In the genomic region with DNA sequence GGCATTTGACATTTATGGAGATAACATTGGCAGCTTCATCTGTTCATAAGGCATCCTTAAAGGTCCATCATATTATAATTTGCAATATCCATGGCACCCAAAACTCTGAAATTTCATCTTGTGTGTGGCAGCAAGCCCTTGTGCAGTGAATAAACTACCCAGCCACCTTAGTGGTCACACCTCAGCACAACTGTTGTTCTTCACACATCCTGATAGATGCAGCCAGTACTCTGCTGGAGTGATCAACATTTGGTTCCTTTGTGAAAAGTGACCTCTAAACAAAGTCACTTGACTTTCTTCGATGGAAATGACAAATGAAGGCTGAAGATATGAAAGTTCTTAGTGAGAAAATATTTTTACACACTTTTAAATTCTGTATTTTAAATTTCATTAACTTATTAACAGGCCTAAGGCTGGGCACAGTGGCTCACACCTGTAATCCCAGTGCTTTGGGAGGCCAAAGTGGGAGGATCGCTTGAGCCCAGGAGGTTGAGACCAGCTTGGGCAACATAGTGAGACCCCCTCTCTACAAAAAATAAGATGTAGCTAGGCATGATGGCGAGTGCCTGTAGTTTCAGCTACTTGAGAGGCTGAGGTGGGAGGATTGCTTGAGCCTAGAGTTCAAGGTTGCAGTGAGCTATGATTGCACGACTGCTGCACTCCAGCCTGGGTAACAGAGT, we compare ENCODE assay signal across 25 cellular contexts.
DNase-seq lines count a peak whose midpoint lies in the region; ATAC-seq, FAIRE-seq and TF ChIP-seq lines count a peak whose summit lies in the region.
"Had no signal": no experiment of that assay in that cellular context is flagged by ENCODE, and none has a peak within 500 bp of the region (broad histone marks: within the 10 kb centered on the region; RNA-seq: fewer than 3 reads in every experiment).

No MANE protein-coding gene starts in this region.

- H3K14ac ChIP-seq in neuronal stem cell (ENCODE audit: low read length), result no peak overlapping the region

- no peak overlapping the region for H3K18ac ChIP-seq in neuronal stem cell (ENCODE audit: low read length)

- CTCF ChIA-PET in HepG2 (lab: Yijun Ruan, JAX; ENCODE audit: low intra/inter-chr PET ratio, low total read pairs) (no interaction called here), GM12878 (lab: Yijun Ruan, JAX) (interaction anchor here (0.6 to 1.5 kb wide), 3 partner anchors 103 to 414 kb away, joined by 3 to 8 read pairs (median 3); no protein-coding TSS in a partner anchor)

- in situ Hi-C loops in HepG2 (cut with HindIII; ENCODE audit: extremely low pct_ligation_motif_present, low pct_unique_long_range_greater_than_20kb), result loop anchor here (25.0 kb wide), 1 partner anchor 554 kb away; no protein-coding TSS in a partner anchor
- in situ Hi-C loops in GM12878 (cut with MboI), result no loop called here

- no peaks in the 10 kb centered on the region for H4K20me1 ChIP-seq in HepG2 (ENCODE audit: insufficient read depth, low read length)
- H4K20me1 ChIP-seq in Loucy (ENCODE audit: insufficient read depth, low read length, poor library complexity, severe bottlenecking), result no peaks in the 10 kb centered on the region
- H4K20me1 ChIP-seq in GM12878 (ENCODE audit: control insufficient read depth, insufficient read depth), result no peaks in the 10 kb centered on the region
- H4K20me1 ChIP-seq: BLaER1 treated with 17β-estradiol and CSF1 and Interleukin-3, amounts not matched to agents 10 nM and 100 nM had no signal

- H3K4ac ChIP-seq in neuronal stem cell (ENCODE audit: low read length), result no peak overlapping the region

- H3K9ac ChIP-seq in HepG2 (ENCODE audit: insufficient read depth, low read depth, low read length) (no peak overlapping the region), Loucy (ENCODE audit: low read depth, low read length, poor library complexity, severe bottlenecking) (no peak overlapping the region), GM12878 (ENCODE audit: control insufficient read depth, insufficient read depth, low read length) (no peak overlapping the region), neuronal stem cell (ENCODE audit: low read depth, low read length, poor library complexity) (no peak overlapping the region)
- H3K9ac ChIP-seq: BLaER1 treated with 17β-estradiol and CSF1 and Interleukin-3, amounts not matched to agents 10 nM and 100 nM had no signal

- H4K8ac ChIP-seq in neuronal stem cell (ENCODE audit: low read depth, low read length), result no peak overlapping the region

- ATAC-seq in HepG2 (no peak), right lobe of liver (no peak), GM12878 (0 out of 3 replicates have a peak, but pooled peaks have one; percentile 32)
- ATAC-seq: A549 had no signal

- no peaks in the 10 kb centered on the region for H3K27me3 ChIP-seq in HepG2 (ENCODE audit: control insufficient read depth in 1 of 2, insufficient read depth in 2 of 2, low read length in 2 of 2)
- H3K27me3 ChIP-seq in right lobe of liver, result no peaks in the 10 kb centered on the region
- no peaks in the 10 kb centered on the region for H3K27me3 ChIP-seq in Loucy (ENCODE audit: insufficient read depth, low read length, poor library complexity, severe bottlenecking)
- no peaks in the 10 kb centered on the region for H3K27me3 ChIP-seq in GM12878 (replicated peaks in 1 of 2; ENCODE audit: control insufficient read depth in 2 of 2, insufficient read depth in 2 of 2, low read length in 1 of 2)
- no peaks in the 10 kb centered on the region for H3K27me3 ChIP-seq in neuronal stem cell (ENCODE audit: control insufficient read depth in 3 of 3, insufficient read depth in 3 of 3, low read depth in 1 of 3, low read length in 3 of 3)
- H3K27me3 ChIP-seq: BE2C; BLaER1 treated with 17β-estradiol and CSF1 and Interleukin-3, amounts not matched to agents 10 nM and 100 nM had no signal

- no peaks in the 10 kb centered on the region for H3K27me3 Mint-ChIP-seq in nephron (ENCODE audit: low read depth)
- H3K27me3 Mint-ChIP-seq: CD4-positive, alpha-beta T cell had no signal

- no peak for TF ChIP-seq RAD21 in HepG2 (CRISPR knock-in tag; IDR thresholded peaks at IDR 0.05)
- TF ChIP-seq RAD21 in GM12878 (IDR thresholded peaks at IDR 0.05; ENCODE audit: insufficient read depth, low read depth, low read length), result no peak

- H3K9me3 ChIP-seq in HepG2 (ENCODE audit: low read length) (no peaks in the 10 kb centered on the region), right lobe of liver (no peaks in the 10 kb centered on the region), Loucy (ENCODE audit: insufficient read depth, low read depth, low read length) (no peaks in the 10 kb centered on the region), GM12878 (replicated peaks; ENCODE audit: control insufficient read depth, insufficient read depth, low read length) (no peaks in the 10 kb centered on the region), neuronal stem cell (replicated peaks in 1 of 2; ENCODE audit: control insufficient read depth in 2 of 2, insufficient read depth in 1 of 2, low read depth in 1 of 2, low read length in 2 of 2) (no peaks in the 10 kb centered on the region)
- H3K9me3 ChIP-seq: A549; BE2C; BLaER1 treated with 17β-estradiol and CSF1 and Interleukin-3, amounts not matched to agents 10 nM and 100 nM had no signal

- H3K4me2 ChIP-seq in HepG2 (ENCODE audit: low read depth, low read length) (no peak overlapping the region), Loucy (ENCODE audit: low read depth, low read length, poor library complexity, severe bottlenecking) (peak overlapping the region; percentile 51), GM12878 (ENCODE audit: control insufficient read depth, insufficient read depth) (no peak overlapping the region), neuronal stem cell (ENCODE audit: insufficient read depth, low read length, poor library complexity, severe bottlenecking) (no peak overlapping the region)
- H3K4me2 ChIP-seq: A549; BLaER1 treated with 17β-estradiol and CSF1 and Interleukin-3, amounts not matched to agents 10 nM and 100 nM had no signal

- RAD21 ChIA-PET in GM12878 (lab: Charles Lee; ENCODE audit: unreplicated experiment), result no interaction called here

- H3K79me2 ChIP-seq in HepG2 (ENCODE audit: insufficient read depth, low read length) (peaks cover 3% of the 10 kb centered on the region), Loucy (ENCODE audit: insufficient read depth, low read length) (no peaks in the 10 kb centered on the region), GM12878 (ENCODE audit: control insufficient read depth, insufficient read depth, low read length) (no peaks in the 10 kb centered on the region)

- H2BK12ac ChIP-seq in neuronal stem cell (ENCODE audit: low read length), result no peak overlapping the region

- no peak overlapping the region for H2BK5ac ChIP-seq in neuronal stem cell (ENCODE audit: low read length)

- SMC1A ChIA-PET in GM12878 (lab: Charles Lee; ENCODE audit: uncharacterized antibody, unreplicated experiment), result interaction anchor here (1.5 kb wide), 1 partner anchor 159 kb away, joined by 3 read pairs; no protein-coding TSS in a partner anchor

- TF ChIP-seq POLR2A in HepG2 (IDR thresholded peaks at IDR 0.05; ENCODE audit: insufficient read depth in 1 of 2, low read depth in 2 of 2, low read length in 2 of 2) (no peak), right lobe of liver (IDR thresholded peaks at IDR 0.05) (no peak), GM12878 (IDR thresholded peaks at IDR 0.05; ENCODE audit: low read depth, low read length) (no peak)

- H4K91ac ChIP-seq in neuronal stem cell (ENCODE audit: low read depth, low read length, poor library complexity), result no peak overlapping the region

- TF ChIP-seq EP300 in HepG2 (IDR thresholded peaks at IDR 0.05; ENCODE audit: low read depth in 2 of 2, low read length in 2 of 2), result no peak
- TF ChIP-seq EP300 in HepG2 (CRISPR knock-in tag; IDR thresholded peaks at IDR 0.05; ENCODE audit: borderline replicate concordance), result no peak
- no peak for TF ChIP-seq EP300 in GM12878 (IDR thresholded peaks at IDR 0.05; ENCODE audit: borderline replicate concordance in 1 of 2, control insufficient read depth in 1 of 2, low read depth in 2 of 2, low read length in 2 of 2)

- no peaks in the 10 kb centered on the region for H3F3A ChIP-seq in Loucy (ENCODE audit: low read depth)

- no peak overlapping the region for H3K23ac ChIP-seq in neuronal stem cell (ENCODE audit: low read depth, low read length, poor library complexity)

- H3K9me2 ChIP-seq in Loucy (replicated peaks; ENCODE audit: low read depth, low read length), result no peaks in the 10 kb centered on the region

- H2BK120ac ChIP-seq in neuronal stem cell (ENCODE audit: low read depth, low read length), result no peak overlapping the region

- H3K36me3 ChIP-seq in HepG2 (replicated peaks in 1 of 2; ENCODE audit: control insufficient read depth in 1 of 2, insufficient read depth in 2 of 2, low read length in 2 of 2) (no peaks in the 10 kb centered on the region), right lobe of liver (no peaks in the 10 kb centered on the region), Loucy (ENCODE audit: insufficient read depth, low read length) (no peaks in the 10 kb centered on the region), GM12878 (ENCODE audit: control insufficient read depth in 2 of 2, insufficient read depth in 2 of 2, low read length in 1 of 2) (no peaks in the 10 kb centered on the region), neuronal stem cell (replicated peaks in 1 of 2; ENCODE audit: control insufficient read depth in 2 of 2, insufficient read depth in 2 of 2, low read length in 2 of 2) (no peaks in the 10 kb centered on the region)
- H3K36me3 ChIP-seq: BE2C; BLaER1 treated with 17β-estradiol and CSF1 and Interleukin-3, amounts not matched to agents 10 nM and 100 nM had no signal

- BruUV-seq in HepG2 (replicated peaks; lab: Mats Ljungman, UMichigan) (no TSS peak), GM12878 (replicated peaks; lab: Mats Ljungman, UMichigan) (no TSS peak)

- intact Hi-C loops in HepG2 (cut with micrococcal nuclease; ENCODE audit: unreplicated experiment) (loop anchor here (5.0 kb wide), 2 partner anchors 141 to 211 kb away; no protein-coding TSS in a partner anchor), right lobe of liver (cut with DNase I) (no loop called here), GM12878 (cut with micrococcal nuclease; ENCODE audit: unreplicated experiment) (no loop called here)

- no peak overlapping the region for H3K4me3 ChIP-seq in HepG2 (replicated peaks in 1 of 3; ENCODE audit: insufficient read depth in 1 of 3, low read depth in 2 of 3, low read length in 3 of 3)
- no peak overlapping the region for H3K4me3 ChIP-seq in right lobe of liver
- no peak overlapping the region for H3K4me3 ChIP-seq in Loucy (ENCODE audit: low read length, poor library complexity, severe bottlenecking)
- H3K4me3 ChIP-seq in GM12878, result no peak overlapping the region
- H3K4me3 ChIP-seq in neuronal stem cell (ENCODE audit: low read length in 2 of 2), result no peak overlapping the region
- H3K4me3 ChIP-seq: A549; BLaER1 treated with 17β-estradiol and CSF1 and Interleukin-3, amounts not matched to agents 10 nM and 100 nM had no signal

- FAIRE-seq in HepG2 (lab: Jason Lieb, UNC) (no peak), GM12878 (lab: Jason Lieb, UNC) (no peak)
- FAIRE-seq: A549, D721Med, GM12892, H1 had no signal

- no peak overlapping the region for H3K4me3 Mint-ChIP-seq in nephron
- H3K4me3 Mint-ChIP-seq: CD14-positive monocyte; CD4-positive, alpha-beta T cell; CD8-positive, alpha-beta memory T cell had no signal

- no peak for TF ChIP-seq CTCF in HepG2 (CRISPR knock-in tag; IDR thresholded peaks at IDR 0.05)
- no peak for TF ChIP-seq CTCF in right lobe of liver (IDR thresholded peaks at IDR 0.05)
- TF ChIP-seq CTCF in Loucy (conservative IDR thresholded peaks at IDR 0.05; ENCODE audit: low read length), result no peak
- no peak for TF ChIP-seq CTCF in GM12878 (IDR thresholded peaks at IDR 0.05 in 2 of 3, conservative IDR thresholded peaks at IDR 0.05 in 1 of 3; ENCODE audit: control insufficient read depth in 2 of 3, extremely low read depth in 1 of 3, insufficient read depth in 1 of 3, low read depth in 3 of 3, low read length in 3 of 3)
- no peak for TF ChIP-seq CTCF in nephron (IDR thresholded peaks at IDR 0.05; ENCODE audit: unreplicated experiment in 3 of 3)

- no peaks in the 10 kb centered on the region for H3K36me3 Mint-ChIP-seq in nephron (ENCODE audit: low read depth)
- H3K36me3 Mint-ChIP-seq: CD14-positive monocyte; CD8-positive, alpha-beta memory T cell had no signal

- H2AK5ac ChIP-seq in neuronal stem cell (ENCODE audit: low read depth, low read length), result no peak overlapping the region

- peak overlapping the region; percentile 59 to 99 (median 86) for H3K27ac Mint-ChIP-seq in nephron
- H3K27ac Mint-ChIP-seq: CD14-positive monocyte; CD4-positive, alpha-beta T cell had no signal

- H3K4me1 ChIP-seq in HepG2 (ENCODE audit: insufficient read depth, low read length), result peaks cover 85% of the 10 kb centered on the region
- H3K4me1 ChIP-seq in right lobe of liver, result peaks cover 0 to 28% (median 12%) of the 10 kb centered on the region in 4 donors
- peaks cover 36% of the 10 kb centered on the region for H3K4me1 ChIP-seq in Loucy (ENCODE audit: insufficient read depth, low read length, poor library complexity, severe bottlenecking)
- no peaks in the 10 kb centered on the region for H3K4me1 ChIP-seq in GM12878 (ENCODE audit: control insufficient read depth, insufficient read depth, low read length)
- peaks cover 6 to 34% of the 10 kb centered on the region in 2 donors for H3K4me1 ChIP-seq in neuronal stem cell (ENCODE audit: control insufficient read depth in 2 of 2, insufficient read depth in 1 of 2, low read depth in 1 of 2, low read length in 2 of 2)
- H3K4me1 ChIP-seq: BE2C had no signal

- DNase-seq in HepG2 (ENCODE audit: low spot score) (no peak), right lobe of liver (no peak), GM12878 (ENCODE audit: low read depth, low spot score) (no peak), LoVo (ENCODE audit: low spot score) (no peak), neuronal stem cell (ENCODE audit: low spot score) (no peak)
- DNase-seq: 8988T; ACHN; AML-193; BE2C; CD4-positive, alpha-beta T cell; CD8-positive, alpha-beta memory T cell; DMS 273 treated with DMSO at 0.1 percent for 48 hours; DMS79; EL; GDM1; H7; HCEC 1CT had no signal

- H3K9me3 Mint-ChIP-seq in nephron, result no peaks in the 10 kb centered on the region
- H3K9me3 Mint-ChIP-seq: CD14-positive monocyte; CD4-positive, alpha-beta T cell; CD8-positive, alpha-beta memory T cell had no signal

- 51% methylated on average over 4 of the region's 4 CpGs for WGBS in HepG2 (ENCODE audit: low lambda C conversion rate)
- WGBS in right lobe of liver (ENCODE audit: insufficient coverage, low coverage, low lambda C conversion rate, missing lambda C conversion rate), result 54% methylated on average over 4 of the region's 4 CpGs
- 14% methylated on average over 4 of the region's 4 CpGs for WGBS in GM12878 (ENCODE audit: insufficient coverage, insufficient replicate concordance, low lambda C conversion rate, missing lambda C conversion rate)
- WGBS in neuronal stem cell (ENCODE audit: extremely low coverage in 2 of 2, insufficient read length in 2 of 2, insufficient replicate concordance in 1 of 2), 2 donors, result no CpG with 5 or more reads among the region's 4 CpGs

- no peaks in the 10 kb centered on the region for H3K79me1 ChIP-seq in neuronal stem cell (ENCODE audit: low read depth, low read length)

- H2BK15ac ChIP-seq in neuronal stem cell (ENCODE audit: low read length), result no peak overlapping the region

- POLR2A ChIA-PET in HepG2 (lab: Yijun Ruan, JAX), result interaction anchor here (0.9 to 4.5 kb wide), 5 partner anchors 53 to 162 kb away, joined by 3 to 53 read pairs (median 5); partner anchors contain the start of gene SPRY1
- POLR2A ChIA-PET in GM12878 (lab: Charles Lee), result no interaction called here

- H3K27ac ChIP-seq in HepG2 (ENCODE audit: extremely low read length, insufficient read depth, low read length) (no peak overlapping the region), right lobe of liver (no peak overlapping the region), GM12878 (ENCODE audit: control insufficient read depth, insufficient read depth) (no peak overlapping the region), neuronal stem cell (replicated peaks; ENCODE audit: low read length) (no peak overlapping the region)
- H3K27ac ChIP-seq: BLaER1 treated with 17β-estradiol and CSF1 and Interleukin-3, amounts not matched to agents 10 nM and 100 nM had no signal

- H2AFZ ChIP-seq in HepG2 (ENCODE audit: low read length) (no peak overlapping the region), Loucy (ENCODE audit: low read length) (no peak overlapping the region), GM12878 (ENCODE audit: control insufficient read depth, low read depth, low read length) (no peak overlapping the region), neuronal stem cell (ENCODE audit: low read length) (no peak overlapping the region)

- peaks cover 68% of the 10 kb centered on the region for H3K4me1 Mint-ChIP-seq in nephron
